In the genomic region with DNA sequence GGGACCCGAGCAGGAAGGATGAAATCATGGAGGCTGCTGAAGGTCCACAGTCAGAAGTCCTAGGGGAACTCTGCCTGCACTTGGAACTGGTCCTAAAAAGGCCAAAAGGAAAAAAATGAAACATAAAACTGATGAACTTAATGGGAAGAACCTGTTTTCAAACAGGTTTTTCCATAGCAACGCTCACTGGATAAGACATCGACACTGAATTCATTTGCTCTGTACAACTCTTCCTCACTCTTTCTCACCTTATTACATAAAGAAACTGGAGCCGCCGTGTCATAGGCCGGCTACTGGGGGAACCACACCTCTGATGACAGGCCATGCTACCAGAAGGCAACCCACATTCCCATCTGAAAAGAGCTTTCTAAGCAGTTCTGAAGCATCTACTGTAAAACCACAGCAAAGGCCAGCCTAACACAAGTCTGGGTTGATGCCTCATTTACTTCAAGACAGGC, we compare ENCODE assay signal across 10 cellular contexts.
DNase-seq lines count a peak whose midpoint lies in the region; ATAC-seq, FAIRE-seq and TF ChIP-seq lines count a peak whose summit lies in the region.
"Had no signal": no experiment of that assay in that cellular context is flagged by ENCODE, and none has a peak within 500 bp of the region (broad histone marks: within the 10 kb centered on the region; RNA-seq: fewer than 3 reads in every experiment).

No MANE protein-coding gene starts in this region.

- no peak overlapping the region for H3K4me2 ChIP-seq in HepG2 (ENCODE audit: low read depth, low read length)

- CTCF ChIA-PET in HepG2 (lab: Yijun Ruan, JAX; ENCODE audit: low intra/inter-chr PET ratio, low total read pairs) = no interaction called here
- CTCF ChIA-PET in CD4-positive, alpha-beta T cell (lab: Charles Lee) = no interaction called here
- CTCF ChIA-PET in T-cell (lab: Charles Lee) = no interaction called here

- H4K20me1 ChIP-seq in HepG2 (ENCODE audit: insufficient read depth, low read length) = no peaks in the 10 kb centered on the region

- no peaks in the 10 kb centered on the region for H3K9me3 Mint-ChIP-seq in activated naive CD8-positive, alpha-beta T cell (ENCODE audit: low read depth)
- no peaks in the 10 kb centered on the region for H3K9me3 Mint-ChIP-seq in activated naive CD8-positive, alpha-beta T cell treated with anti-CD3 and anti-CD28 coated beads for 36 hours
- H3K9me3 Mint-ChIP-seq in CD4-positive, alpha-beta T cell = no peaks in the 10 kb centered on the region
- no peaks in the 10 kb centered on the region for H3K9me3 Mint-ChIP-seq in T-cell
- H3K9me3 Mint-ChIP-seq: stimulated activated naive CD8-positive, alpha-beta T cell treated with anti-CD3 and anti-CD28 coated beads, Interleukin-15, Interleukin-2, amounts not matched to agents 100 ng/mL and 50 ng/mL, for 24 hours had no signal

- no peak for TF ChIP-seq RAD21 in HepG2 (CRISPR knock-in tag; IDR thresholded peaks at IDR 0.05)

- TF ChIP-seq POLR2A in body of pancreas (IDR thresholded peaks at IDR 0.05) (no peak), HepG2 (IDR thresholded peaks at IDR 0.05; ENCODE audit: insufficient read depth in 1 of 2, low read depth in 2 of 2, low read length in 2 of 2) (no peak)

- TF ChIP-seq CTCF in body of pancreas (IDR thresholded peaks at IDR 0.05) (no peak), HepG2 (CRISPR knock-in tag; IDR thresholded peaks at IDR 0.05) (no peak)
- TF ChIP-seq CTCF in CD4-positive, alpha-beta T cell (IDR thresholded peaks at IDR 0.05) = no peak

- no peak for FAIRE-seq in HepG2 (lab: Jason Lieb, UNC)

- no peak overlapping the region for H3K4me3 Mint-ChIP-seq in activated naive CD8-positive, alpha-beta T cell
- no peak overlapping the region for H3K4me3 Mint-ChIP-seq in activated naive CD8-positive, alpha-beta T cell treated with anti-CD3 and anti-CD28 coated beads for 36 hours
- H3K4me3 Mint-ChIP-seq in CD4-positive, alpha-beta T cell = no peak overlapping the region
- H3K4me3 Mint-ChIP-seq in T-cell = no peak overlapping the region
- H3K4me3 Mint-ChIP-seq: stimulated activated naive CD8-positive, alpha-beta T cell treated with anti-CD3 and anti-CD28 coated beads, Interleukin-15, Interleukin-2, amounts not matched to agents 100 ng/mL and 50 ng/mL, for 24 hours had no signal

- BruUV-seq in HepG2 (replicated peaks; lab: Mats Ljungman, UMichigan) = no TSS peak

- H3K27me3 Mint-ChIP-seq in activated naive CD8-positive, alpha-beta T cell = no peaks in the 10 kb centered on the region
- H3K27me3 Mint-ChIP-seq in activated naive CD8-positive, alpha-beta T cell treated with anti-CD3 and anti-CD28 coated beads for 36 hours = no peaks in the 10 kb centered on the region
- no peaks in the 10 kb centered on the region for H3K27me3 Mint-ChIP-seq in CD4-positive, alpha-beta T cell
- H3K27me3 Mint-ChIP-seq in T-cell = no peaks in the 10 kb centered on the region
- H3K27me3 Mint-ChIP-seq: stimulated activated naive CD8-positive, alpha-beta T cell treated with anti-CD3 and anti-CD28 coated beads, Interleukin-15, Interleukin-2, amounts not matched to agents 100 ng/mL and 50 ng/mL, for 24 hours had no signal

- H3K9ac ChIP-seq in HepG2 (ENCODE audit: insufficient read depth, low read depth, low read length) = no peak overlapping the region
- H3K9ac ChIP-seq: BLaER1 treated with 17β-estradiol and CSF1 and Interleukin-3, amounts not matched to agents 10 nM and 100 nM had no signal

- H3K27ac ChIP-seq in body of pancreas = peak overlapping the region in 3 of 4 donors; percentile 10 to 41 (median 25)
- H3K27ac ChIP-seq in HepG2 (ENCODE audit: extremely low read length, insufficient read depth, low read length) = peak overlapping the region; percentile 45
- H3K27ac ChIP-seq in urinary bladder (ENCODE audit: low read depth) = peak overlapping the region; percentile 7
- H3K27ac ChIP-seq in CD4-positive, alpha-beta T cell (ENCODE audit: low read depth, low read length) = no peak overlapping the region

- H3K36me3 ChIP-seq in body of pancreas (replicated peaks in 1 of 2; ENCODE audit: insufficient read depth in 1 of 2, low read depth in 2 of 2) (peaks cover 0 to 5% of the 10 kb centered on the region in 2 donors), HepG2 (replicated peaks in 1 of 2; ENCODE audit: control insufficient read depth in 1 of 2, insufficient read depth in 2 of 2, low read length in 2 of 2) (peaks cover 5 to 14% of the 10 kb centered on the region in 2 experiments), urinary bladder (ENCODE audit: insufficient read depth) (no peaks in the 10 kb centered on the region)

- no peaks in the 10 kb centered on the region for H3K79me2 ChIP-seq in HepG2 (ENCODE audit: insufficient read depth, low read length)

- no peaks in the 10 kb centered on the region for H3K9me3 ChIP-seq in body of pancreas
- no peaks in the 10 kb centered on the region for H3K9me3 ChIP-seq in HepG2 (ENCODE audit: low read length)
- no peaks in the 10 kb centered on the region for H3K9me3 ChIP-seq in CD4-positive, alpha-beta T cell (ENCODE audit: control insufficient read depth, low read length)
- H3K9me3 ChIP-seq: BLaER1 treated with 17β-estradiol and CSF1 and Interleukin-3, amounts not matched to agents 10 nM and 100 nM had no signal

- peaks cover 13% of the 10 kb centered on the region for H3K4me1 Mint-ChIP-seq in activated naive CD8-positive, alpha-beta T cell (ENCODE audit: low read depth)
- peaks cover 10% of the 10 kb centered on the region for H3K4me1 Mint-ChIP-seq in activated naive CD8-positive, alpha-beta T cell treated with anti-CD3 and anti-CD28 coated beads for 36 hours
- H3K4me1 Mint-ChIP-seq in CD4-positive, alpha-beta T cell (ENCODE audit: low read depth) = peaks cover 10% of the 10 kb centered on the region
- H3K4me1 Mint-ChIP-seq in T-cell = peaks cover 0 to 7% (median 4%) of the 10 kb centered on the region in 3 donors

- H3K4me3 ChIP-seq in body of pancreas (no peak overlapping the region), HepG2 (replicated peaks in 1 of 3; ENCODE audit: insufficient read depth in 1 of 3, low read depth in 2 of 3, low read length in 3 of 3) (no peak overlapping the region), urinary bladder (ENCODE audit: low read depth, low read length) (no peak overlapping the region)
- H3K4me3 ChIP-seq: BLaER1 treated with 17β-estradiol and CSF1 and Interleukin-3, amounts not matched to agents 10 nM and 100 nM had no signal

- peak overlapping the region; percentile 41 for H3K27ac Mint-ChIP-seq in activated naive CD8-positive, alpha-beta T cell
- H3K27ac Mint-ChIP-seq in activated naive CD8-positive, alpha-beta T cell treated with anti-CD3 and anti-CD28 coated beads for 36 hours = no peak overlapping the region
- H3K27ac Mint-ChIP-seq in CD4-positive, alpha-beta T cell = no peak overlapping the region
- H3K27ac Mint-ChIP-seq in T-cell = peak overlapping the region in 1 of 2 donors; percentile 41

- DNase-seq in activated naive CD8-positive, alpha-beta T cell treated with anti-CD3 and anti-CD28 coated beads for 36 hours = no peak
- DNase-seq in body of pancreas = no peak
- DNase-seq in HepG2 (ENCODE audit: low spot score) = no peak
- no peak for DNase-seq in CD4-positive, alpha-beta T cell
- no peak for DNase-seq in T-cell
- no peak for DNase-seq in NCI-H82 (lab: John Stamatoyannopoulos, UW)

- POLR2A ChIA-PET in HepG2 (lab: Yijun Ruan, JAX) (no interaction called here), T-cell (lab: Charles Lee) (no interaction called here)
- POLR2A ChIA-PET in CD4-positive, alpha-beta T cell (lab: Charles Lee) = no interaction called here

- H3K36me3 Mint-ChIP-seq in activated naive CD8-positive, alpha-beta T cell = peaks cover 19% of the 10 kb centered on the region
- peaks cover 33% of the 10 kb centered on the region for H3K36me3 Mint-ChIP-seq in activated naive CD8-positive, alpha-beta T cell treated with anti-CD3 and anti-CD28 coated beads for 36 hours
- H3K36me3 Mint-ChIP-seq in CD4-positive, alpha-beta T cell (ENCODE audit: low read depth) = peaks cover 83% of the 10 kb centered on the region
- H3K36me3 Mint-ChIP-seq in T-cell = peaks cover 45% of the 10 kb centered on the region

- no peak overlapping the region for H2AFZ ChIP-seq in HepG2 (ENCODE audit: low read length)

- in situ Hi-C loops in HepG2 (cut with HindIII; ENCODE audit: extremely low pct_ligation_motif_present, low pct_unique_long_range_greater_than_20kb) = no loop called here

- H3K27me3 ChIP-seq in body of pancreas (no peaks in the 10 kb centered on the region), HepG2 (ENCODE audit: control insufficient read depth in 1 of 2, insufficient read depth in 2 of 2, low read length in 2 of 2) (no peaks in the 10 kb centered on the region)
- H3K27me3 ChIP-seq in CD4-positive, alpha-beta T cell (ENCODE audit: control insufficient read depth, insufficient read depth, low read length) = no peaks in the 10 kb centered on the region
- H3K27me3 ChIP-seq: BLaER1 treated with 17β-estradiol and CSF1 and Interleukin-3, amounts not matched to agents 10 nM and 100 nM had no signal

- peak; percentile 15 for ATAC-seq in body of pancreas
- no peak; the same call in none of the 3 replicates for ATAC-seq in HepG2
- ATAC-seq in CD4-positive, alpha-beta T cell (ENCODE audit: poor library complexity) = no peak
- no peak for ATAC-seq in T-cell (replicated peaks in 1 of 4)

- TF ChIP-seq EP300 in HepG2 (IDR thresholded peaks at IDR 0.05; ENCODE audit: low read depth in 2 of 2, low read length in 2 of 2) (no peak), HepG2 (CRISPR knock-in tag; IDR thresholded peaks at IDR 0.05; ENCODE audit: borderline replicate concordance) (no peak)

- intact Hi-C loops in body of pancreas (cut with DNase I) = no loop called here
- intact Hi-C loops in HepG2 (cut with micrococcal nuclease; ENCODE audit: unreplicated experiment) = no loop called here
- intact Hi-C loops in CD4-positive, alpha-beta T cell (cut with DNase I, micrococcal nuclease) = no loop called here

- 68 to 70% methylated on average over 6 of the region's 6 CpGs for WGBS in body of pancreas, 2 donors
- WGBS in HepG2 (ENCODE audit: low lambda C conversion rate) = 93% methylated on average over 6 of the region's 6 CpGs
- WGBS in urinary bladder = 84% methylated on average over 6 of the region's 6 CpGs

- H3K4me1 ChIP-seq in body of pancreas (peaks cover 12% of the 10 kb centered on the region), HepG2 (ENCODE audit: insufficient read depth, low read length) (peaks cover 22% of the 10 kb centered on the region), urinary bladder (ENCODE audit: insufficient read depth) (no peaks in the 10 kb centered on the region)

TF ChIP-seq in HepG2, 621 proteins besides CTCF, POLR2A, EP300 and RAD21 (continues in another document):
- TF ChIP-seq ZNF225 (CRISPR knock-in tag; IDR thresholded peaks at IDR 0.05) = no peak
- no peak for TF ChIP-seq ZNF879 (CRISPR knock-in tag; IDR thresholded peaks at IDR 0.05)
- no peak for TF ChIP-seq RAD51 (IDR thresholded peaks at IDR 0.05; ENCODE audit: borderline replicate concordance)
- no peak for TF ChIP-seq ZNF430 (CRISPR knock-in tag; IDR thresholded peaks at IDR 0.05)
- no peak for TF ChIP-seq ZFP41 (CRISPR knock-in tag; IDR thresholded peaks at IDR 0.05; ENCODE audit: borderline replicate concordance)
- TF ChIP-seq JDP2 (CRISPR knock-in tag; IDR thresholded peaks at IDR 0.05; ENCODE audit: borderline replicate concordance) = no peak
- TF ChIP-seq ZNF124 (CRISPR knock-in tag; IDR thresholded peaks at IDR 0.05) = no peak
- TF ChIP-seq ZNF615 (CRISPR knock-in tag; IDR thresholded peaks at IDR 0.05; ENCODE audit: borderline replicate concordance) = no peak
- no peak for TF ChIP-seq KLF16 (CRISPR knock-in tag; IDR thresholded peaks at IDR 0.05)
